Comparison of ENCODE assay signal across 1 cellular context in the genomic region with DNA sequence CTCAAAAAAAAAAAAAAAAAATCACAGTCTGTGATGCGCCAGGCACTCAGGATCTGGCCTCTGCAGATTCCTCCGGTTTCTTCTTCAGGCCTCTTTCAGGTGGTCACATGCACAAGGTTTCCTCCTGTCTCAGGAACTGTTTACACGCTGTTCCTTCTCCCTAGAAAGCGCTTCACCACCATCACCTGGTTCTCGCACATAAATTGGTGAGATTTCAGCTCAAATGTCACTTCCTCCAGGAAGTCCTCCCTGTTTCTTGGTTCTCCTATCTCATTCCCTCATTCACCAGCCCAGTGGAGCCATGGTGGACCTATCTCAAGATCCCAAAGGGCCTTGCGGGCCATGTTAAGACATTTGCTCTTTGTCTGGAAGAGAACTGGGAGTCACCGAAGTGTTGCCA.
TF ChIP-seq lines count a peak whose summit lies in the region.

No MANE protein-coding gene starts in this region.

TF ChIP-seq in K562, 482 proteins besides CTCF, POLR2A, EP300 and RAD21 (continued from another document and continues in another):
- TF ChIP-seq, protein P1, sequence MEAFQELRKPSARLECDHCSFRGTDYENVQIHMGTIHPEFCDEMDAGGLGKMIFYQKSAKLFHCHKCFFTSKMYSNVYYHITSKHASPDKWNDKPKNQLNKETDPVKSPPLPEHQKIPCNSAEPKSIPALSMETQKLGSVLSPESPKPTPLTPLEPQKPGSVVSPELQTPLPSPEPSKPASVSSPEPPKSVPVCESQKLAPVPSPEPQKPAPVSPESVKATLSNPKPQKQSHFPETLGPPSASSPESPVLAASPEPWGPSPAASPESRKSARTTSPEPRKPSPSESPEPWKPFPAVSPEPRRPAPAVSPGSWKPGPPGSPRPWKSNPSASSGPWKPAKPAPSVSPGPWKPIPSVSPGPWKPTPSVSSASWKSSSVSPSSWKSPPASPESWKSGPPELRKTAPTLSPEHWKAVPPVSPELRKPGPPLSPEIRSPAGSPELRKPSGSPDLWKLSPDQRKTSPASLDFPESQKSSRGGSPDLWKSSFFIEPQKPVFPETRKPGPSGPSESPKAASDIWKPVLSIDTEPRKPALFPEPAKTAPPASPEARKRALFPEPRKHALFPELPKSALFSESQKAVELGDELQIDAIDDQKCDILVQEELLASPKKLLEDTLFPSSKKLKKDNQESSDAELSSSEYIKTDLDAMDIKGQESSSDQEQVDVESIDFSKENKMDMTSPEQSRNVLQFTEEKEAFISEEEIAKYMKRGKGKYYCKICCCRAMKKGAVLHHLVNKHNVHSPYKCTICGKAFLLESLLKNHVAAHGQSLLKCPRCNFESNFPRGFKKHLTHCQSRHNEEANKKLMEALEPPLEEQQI (IDR thresholded peaks at IDR 0.05): no peak
- TF ChIP-seq RCOR1 (IDR thresholded peaks at IDR 0.05; ENCODE audit: borderline replicate concordance in 1 of 2, low read depth in 2 of 2, low read length in 2 of 2) (peak in 1 of 2 experiments; percentile 47; a peak in 1 of 4 replicates), L3MBTL2 (IDR thresholded peaks at IDR 0.05) (no peak), ARID4B (CRISPR knock-in tag; IDR thresholded peaks at IDR 0.05) (peak; percentile 35; the same call in 1 of the 2 replicates), PCBP1 (IDR thresholded peaks at IDR 0.05; ENCODE audit: low read depth, low read length, poor library complexity, severe bottlenecking) (no peak), CEBPG (CRISPR knock-in tag; IDR thresholded peaks at IDR 0.05) (no peak), CEBPG (tag; conservative IDR thresholded peaks at IDR 0.05 in 1 of 2, IDR thresholded peaks at IDR 0.05 in 1 of 2) (no peak), ZBED1 (IDR thresholded peaks at IDR 0.05) (no peak), RBM25 (IDR thresholded peaks at IDR 0.05; ENCODE audit: low read depth, low read length, severe bottlenecking) (peak; percentile 63), BCOR (IDR thresholded peaks at IDR 0.05) (peak; percentile 83), CREB5 (CRISPR knock-in tag; IDR thresholded peaks at IDR 0.05) (no peak), SMAD3 (CRISPR knock-in tag; conservative IDR thresholded peaks at IDR 0.05) (no peak), GABPA (tag; conservative IDR thresholded peaks at IDR 0.05; ENCODE audit: low read depth) (0 out of 2 replicates have a peak, but pooled peaks have one; percentile 39), FOSL1 (tag; conservative IDR thresholded peaks at IDR 0.05) (no peak), GTF2A2 (tag; IDR thresholded peaks at IDR 0.05) (no peak), HDAC6 (IDR thresholded peaks at IDR 0.05; ENCODE audit: low read depth, low read length) (no peak), BRCA1 (IDR thresholded peaks at IDR 0.05) (no peak), BRCA1 (CRISPR knock-in tag; IDR thresholded peaks at IDR 0.05) (no peak), HMG20B (CRISPR knock-in tag; IDR thresholded peaks at IDR 0.05) (no peak)
- TF ChIP-seq, protein P2, sequence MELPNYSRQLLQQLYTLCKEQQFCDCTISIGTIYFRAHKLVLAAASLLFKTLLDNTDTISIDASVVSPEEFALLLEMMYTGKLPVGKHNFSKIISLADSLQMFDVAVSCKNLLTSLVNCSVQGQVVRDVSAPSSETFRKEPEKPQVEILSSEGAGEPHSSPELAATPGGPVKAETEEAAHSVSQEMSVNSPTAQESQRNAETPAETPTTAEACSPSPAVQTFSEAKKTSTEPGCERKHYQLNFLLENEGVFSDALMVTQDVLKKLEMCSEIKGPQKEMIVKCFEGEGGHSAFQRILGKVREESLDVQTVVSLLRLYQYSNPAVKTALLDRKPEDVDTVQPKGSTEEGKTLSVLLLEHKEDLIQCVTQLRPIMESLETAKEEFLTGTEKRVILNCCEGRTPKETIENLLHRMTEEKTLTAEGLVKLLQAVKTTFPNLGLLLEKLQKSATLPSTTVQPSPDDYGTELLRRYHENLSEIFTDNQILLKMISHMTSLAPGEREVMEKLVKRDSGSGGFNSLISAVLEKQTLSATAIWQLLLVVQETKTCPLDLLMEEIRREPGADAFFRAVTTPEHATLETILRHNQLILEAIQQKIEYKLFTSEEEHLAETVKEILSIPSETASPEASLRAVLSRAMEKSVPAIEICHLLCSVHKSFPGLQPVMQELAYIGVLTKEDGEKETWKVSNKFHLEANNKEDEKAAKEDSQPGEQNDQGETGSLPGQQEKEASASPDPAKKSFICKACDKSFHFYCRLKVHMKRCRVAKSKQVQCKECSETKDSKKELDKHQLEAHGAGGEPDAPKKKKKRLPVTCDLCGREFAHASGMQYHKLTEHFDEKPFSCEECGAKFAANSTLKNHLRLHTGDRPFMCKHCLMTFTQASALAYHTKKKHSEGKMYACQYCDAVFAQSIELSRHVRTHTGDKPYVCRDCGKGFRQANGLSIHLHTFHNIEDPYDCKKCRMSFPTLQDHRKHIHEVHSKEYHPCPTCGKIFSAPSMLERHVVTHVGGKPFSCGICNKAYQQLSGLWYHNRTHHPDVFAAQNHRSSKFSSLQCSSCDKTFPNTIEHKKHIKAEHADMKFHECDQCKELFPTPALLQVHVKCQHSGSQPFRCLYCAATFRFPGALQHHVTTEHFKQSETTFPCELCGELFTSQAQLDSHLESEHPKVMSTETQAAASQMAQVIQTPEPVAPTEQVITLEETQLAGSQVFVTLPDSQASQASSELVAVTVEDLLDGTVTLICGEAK (IDR thresholded peaks at IDR 0.05): peak; percentile 44
- TF ChIP-seq, protein P2 (CRISPR knock-in tag; IDR thresholded peaks at IDR 0.05): no peak
- TF ChIP-seq, protein P3, sequence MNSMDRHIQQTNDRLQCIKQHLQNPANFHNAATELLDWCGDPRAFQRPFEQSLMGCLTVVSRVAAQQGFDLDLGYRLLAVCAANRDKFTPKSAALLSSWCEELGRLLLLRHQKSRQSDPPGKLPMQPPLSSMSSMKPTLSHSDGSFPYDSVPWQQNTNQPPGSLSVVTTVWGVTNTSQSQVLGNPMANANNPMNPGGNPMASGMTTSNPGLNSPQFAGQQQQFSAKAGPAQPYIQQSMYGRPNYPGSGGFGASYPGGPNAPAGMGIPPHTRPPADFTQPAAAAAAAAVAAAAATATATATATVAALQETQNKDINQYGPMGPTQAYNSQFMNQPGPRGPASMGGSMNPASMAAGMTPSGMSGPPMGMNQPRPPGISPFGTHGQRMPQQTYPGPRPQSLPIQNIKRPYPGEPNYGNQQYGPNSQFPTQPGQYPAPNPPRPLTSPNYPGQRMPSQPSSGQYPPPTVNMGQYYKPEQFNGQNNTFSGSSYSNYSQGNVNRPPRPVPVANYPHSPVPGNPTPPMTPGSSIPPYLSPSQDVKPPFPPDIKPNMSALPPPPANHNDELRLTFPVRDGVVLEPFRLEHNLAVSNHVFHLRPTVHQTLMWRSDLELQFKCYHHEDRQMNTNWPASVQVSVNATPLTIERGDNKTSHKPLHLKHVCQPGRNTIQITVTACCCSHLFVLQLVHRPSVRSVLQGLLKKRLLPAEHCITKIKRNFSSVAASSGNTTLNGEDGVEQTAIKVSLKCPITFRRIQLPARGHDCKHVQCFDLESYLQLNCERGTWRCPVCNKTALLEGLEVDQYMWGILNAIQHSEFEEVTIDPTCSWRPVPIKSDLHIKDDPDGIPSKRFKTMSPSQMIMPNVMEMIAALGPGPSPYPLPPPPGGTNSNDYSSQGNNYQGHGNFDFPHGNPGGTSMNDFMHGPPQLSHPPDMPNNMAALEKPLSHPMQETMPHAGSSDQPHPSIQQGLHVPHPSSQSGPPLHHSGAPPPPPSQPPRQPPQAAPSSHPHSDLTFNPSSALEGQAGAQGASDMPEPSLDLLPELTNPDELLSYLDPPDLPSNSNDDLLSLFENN (IDR thresholded peaks at IDR 0.05; ENCODE audit: low read depth in 2 of 2, low read length in 2 of 2): no peak
- TF ChIP-seq, protein P4, sequence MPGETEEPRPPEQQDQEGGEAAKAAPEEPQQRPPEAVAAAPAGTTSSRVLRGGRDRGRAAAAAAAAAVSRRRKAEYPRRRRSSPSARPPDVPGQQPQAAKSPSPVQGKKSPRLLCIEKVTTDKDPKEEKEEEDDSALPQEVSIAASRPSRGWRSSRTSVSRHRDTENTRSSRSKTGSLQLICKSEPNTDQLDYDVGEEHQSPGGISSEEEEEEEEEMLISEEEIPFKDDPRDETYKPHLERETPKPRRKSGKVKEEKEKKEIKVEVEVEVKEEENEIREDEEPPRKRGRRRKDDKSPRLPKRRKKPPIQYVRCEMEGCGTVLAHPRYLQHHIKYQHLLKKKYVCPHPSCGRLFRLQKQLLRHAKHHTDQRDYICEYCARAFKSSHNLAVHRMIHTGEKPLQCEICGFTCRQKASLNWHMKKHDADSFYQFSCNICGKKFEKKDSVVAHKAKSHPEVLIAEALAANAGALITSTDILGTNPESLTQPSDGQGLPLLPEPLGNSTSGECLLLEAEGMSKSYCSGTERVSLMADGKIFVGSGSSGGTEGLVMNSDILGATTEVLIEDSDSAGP (CRISPR knock-in tag; IDR thresholded peaks at IDR 0.05): no peak
- TF ChIP-seq, protein P5, sequence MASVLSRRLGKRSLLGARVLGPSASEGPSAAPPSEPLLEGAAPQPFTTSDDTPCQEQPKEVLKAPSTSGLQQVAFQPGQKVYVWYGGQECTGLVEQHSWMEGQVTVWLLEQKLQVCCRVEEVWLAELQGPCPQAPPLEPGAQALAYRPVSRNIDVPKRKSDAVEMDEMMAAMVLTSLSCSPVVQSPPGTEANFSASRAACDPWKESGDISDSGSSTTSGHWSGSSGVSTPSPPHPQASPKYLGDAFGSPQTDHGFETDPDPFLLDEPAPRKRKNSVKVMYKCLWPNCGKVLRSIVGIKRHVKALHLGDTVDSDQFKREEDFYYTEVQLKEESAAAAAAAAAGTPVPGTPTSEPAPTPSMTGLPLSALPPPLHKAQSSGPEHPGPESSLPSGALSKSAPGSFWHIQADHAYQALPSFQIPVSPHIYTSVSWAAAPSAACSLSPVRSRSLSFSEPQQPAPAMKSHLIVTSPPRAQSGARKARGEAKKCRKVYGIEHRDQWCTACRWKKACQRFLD (CRISPR knock-in tag; IDR thresholded peaks at IDR 0.05): no peak
- TF ChIP-seq, protein P6, sequence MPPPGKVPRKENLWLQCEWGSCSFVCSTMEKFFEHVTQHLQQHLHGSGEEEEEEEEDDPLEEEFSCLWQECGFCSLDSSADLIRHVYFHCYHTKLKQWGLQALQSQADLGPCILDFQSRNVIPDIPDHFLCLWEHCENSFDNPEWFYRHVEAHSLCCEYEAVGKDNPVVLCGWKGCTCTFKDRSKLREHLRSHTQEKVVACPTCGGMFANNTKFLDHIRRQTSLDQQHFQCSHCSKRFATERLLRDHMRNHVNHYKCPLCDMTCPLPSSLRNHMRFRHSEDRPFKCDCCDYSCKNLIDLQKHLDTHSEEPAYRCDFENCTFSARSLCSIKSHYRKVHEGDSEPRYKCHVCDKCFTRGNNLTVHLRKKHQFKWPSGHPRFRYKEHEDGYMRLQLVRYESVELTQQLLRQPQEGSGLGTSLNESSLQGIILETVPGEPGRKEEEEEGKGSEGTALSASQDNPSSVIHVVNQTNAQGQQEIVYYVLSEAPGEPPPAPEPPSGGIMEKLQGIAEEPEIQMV (tag; conservative IDR thresholded peaks at IDR 0.05; ENCODE audit: low read depth): no peak
